ENCODE assay signal across 9 cellular contexts in the genomic region with DNA sequence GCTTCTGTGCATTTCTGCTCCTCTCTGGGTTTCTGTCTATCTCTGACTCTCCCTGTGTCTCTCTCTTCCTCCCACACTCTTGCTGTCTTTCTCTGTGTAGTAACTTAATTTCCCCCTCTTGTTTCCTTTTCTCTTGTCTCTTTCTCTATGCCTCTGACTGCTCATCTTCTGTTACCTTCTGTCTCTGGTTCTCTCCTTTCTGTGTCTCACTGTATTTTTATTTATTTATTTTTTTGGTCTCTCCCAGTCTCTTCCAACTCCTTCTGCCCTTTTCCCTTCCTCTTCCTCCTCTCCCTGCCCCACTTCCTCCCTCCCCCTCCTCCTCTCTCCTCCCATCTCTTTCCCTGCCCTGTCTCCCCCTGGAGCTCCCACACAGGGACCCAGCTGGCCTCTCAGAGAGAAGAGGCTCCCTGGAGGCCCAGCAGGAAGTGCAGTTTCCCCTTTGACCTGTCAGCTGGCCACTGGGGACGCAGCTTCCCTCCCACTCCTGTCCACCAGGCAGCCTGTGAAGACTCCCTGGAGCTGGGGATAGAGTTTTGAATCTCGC. TPM values are rescaled to one million over a fixed set of nuclear protein-coding genes. Genes with fewer than 3 reads are reported as not detected.
A peak's percentile ranks its signal among the peaks of the same experiment; 100 is the strongest.
DNase-seq lines count a peak whose midpoint lies in the region; ATAC-seq and TF ChIP-seq lines count a peak whose summit lies in the region.
"Had no signal": no experiment of that assay in that cellular context is flagged by ENCODE, and none has a peak within 500 bp of the region (broad histone marks: within the 10 kb centered on the region; RNA-seq: fewer than 3 reads in every experiment).

No MANE protein-coding gene starts in this region.

- H3K27me3 Mint-ChIP-seq in activated CD8-positive, alpha-beta memory T cell treated with anti-CD3 and anti-CD28 coated beads, Interleukin-2, amount 10 ng/mL, durations not matched to agents 7 days and 5 days: no peaks in the 10 kb centered on the region

- CTCF ChIA-PET in activated CD8-positive, alpha-beta memory T cell treated with anti-CD3 and anti-CD28 coated beads, Interleukin-2, amount 10 ng/mL, durations not matched to agents 7 days and 5 days (lab: Charles Lee): interaction anchor here (1.6 kb wide), 1 partner anchor 25 kb away, joined by 4 read pairs; no protein-coding TSS in a partner anchor

- H3K27ac Mint-ChIP-seq in activated CD8-positive, alpha-beta memory T cell treated with anti-CD3 and anti-CD28 coated beads, Interleukin-2, amount 10 ng/mL, durations not matched to agents 7 days and 5 days: peak overlapping the region; percentile 74
- H3K27ac Mint-ChIP-seq in stimulated activated effector memory CD8-positive, alpha-beta T cell treated with anti-CD3 and anti-CD28 coated beads, Interleukin-12 subunit alpha, Interleukin-12 subunit beta, amount 100 ng/mL, for 72 hours: peak overlapping the region; percentile 58

- in situ Hi-C loops in GM13976 (cut with MboI; ENCODE audit: low sequenced_read_pairs, unreplicated experiment): no loop called here

- ATAC-seq in activated CD8-positive, alpha-beta memory T cell treated with anti-CD3 and anti-CD28 coated beads, Interleukin-2, amount 10 ng/mL, durations not matched to agents 7 days and 5 days: no peak
- peak; percentile 73 to 74 for ATAC-seq in left cardiac atrium
- ATAC-seq in stimulated activated effector memory CD8-positive, alpha-beta T cell treated with anti-CD3 and anti-CD28 coated beads, Interleukin-12 subunit alpha, Interleukin-12 subunit beta, amount 100 ng/mL, for 72 hours: peak; percentile 34

- intact Hi-C loops in left cardiac atrium (cut with DNase I): no loop called here

- H3K4me1 Mint-ChIP-seq in activated CD8-positive, alpha-beta memory T cell treated with anti-CD3 and anti-CD28 coated beads, Interleukin-2, amount 10 ng/mL, durations not matched to agents 7 days and 5 days: peaks cover 21% of the 10 kb centered on the region
- H3K4me1 Mint-ChIP-seq in stimulated activated effector memory CD8-positive, alpha-beta T cell treated with anti-CD3 and anti-CD28 coated beads, Interleukin-12 subunit alpha, Interleukin-12 subunit beta, amount 100 ng/mL, for 72 hours: peaks cover 22% of the 10 kb centered on the region

- no peaks in the 10 kb centered on the region for H3K9me3 Mint-ChIP-seq in activated CD8-positive, alpha-beta memory T cell treated with anti-CD3 and anti-CD28 coated beads, Interleukin-2, amount 10 ng/mL, durations not matched to agents 7 days and 5 days (ENCODE audit: low read depth)
- H3K9me3 Mint-ChIP-seq in stimulated activated effector memory CD8-positive, alpha-beta T cell treated with anti-CD3 and anti-CD28 coated beads, Interleukin-12 subunit alpha, Interleukin-12 subunit beta, amount 100 ng/mL, for 72 hours: no peaks in the 10 kb centered on the region

- H3K4me3 Mint-ChIP-seq in activated CD8-positive, alpha-beta memory T cell treated with anti-CD3 and anti-CD28 coated beads, Interleukin-2, amount 10 ng/mL, durations not matched to agents 7 days and 5 days: no peak overlapping the region
- no peak overlapping the region for H3K4me3 Mint-ChIP-seq in stimulated activated effector memory CD8-positive, alpha-beta T cell treated with anti-CD3 and anti-CD28 coated beads, Interleukin-12 subunit alpha, Interleukin-12 subunit beta, amount 100 ng/mL, for 72 hours

- no peak for TF ChIP-seq CTCF in GM13976 (IDR thresholded peaks at IDR 0.05; ENCODE audit: borderline replicate concordance, control extremely low read depth, extremely low read depth, insufficient read depth, missing control alignments)

- no peak for DNase-seq in activated CD8-positive, alpha-beta memory T cell treated with anti-CD3 and anti-CD28 coated beads, Interleukin-2, amount 10 ng/mL, durations not matched to agents 7 days and 5 days
- no peak for DNase-seq in activated CD8-positive, alpha-beta memory T cell treated with anti-CD3 and anti-CD28 coated beads for 24 hours
- DNase-seq in SK-N-DZ (ENCODE audit: low spot score) (peak; percentile 62), left cardiac atrium (peak; percentile 48), GM13976 (ENCODE audit: low spot score) (no peak), NCI-H1105 (lab: John Stamatoyannopoulos, UW) (no peak), 8988T (no peak)
- DNase-seq in stimulated activated effector memory CD8-positive, alpha-beta T cell treated with anti-CD3 and anti-CD28 coated beads, Interleukin-12 subunit alpha, Interleukin-12 subunit beta, amount 100 ng/mL, for 72 hours (ENCODE audit: low spot score in 2 of 2): no peak
- DNase-seq: DMS153 had no signal

- no peaks in the 10 kb centered on the region for H3K36me3 Mint-ChIP-seq in activated CD8-positive, alpha-beta memory T cell treated with anti-CD3 and anti-CD28 coated beads, Interleukin-2, amount 10 ng/mL, durations not matched to agents 7 days and 5 days
- H3K36me3 Mint-ChIP-seq in stimulated activated effector memory CD8-positive, alpha-beta T cell treated with anti-CD3 and anti-CD28 coated beads, Interleukin-12 subunit alpha, Interleukin-12 subunit beta, amount 100 ng/mL, for 72 hours: peaks cover 5% of the 10 kb centered on the region

RNA-seq across cellular contexts. Expression of gene MYH9, which starts 38.3 kb away (rescaled TPM):
- 100 to 1,000 TPM; 695 to 913 TPM for total RNA-seq in activated CD8-positive, alpha-beta memory T cell treated with anti-CD3 and anti-CD28 coated beads, Interleukin-2, amount 10 ng/mL, durations not matched to agents 7 days and 5 days
- polyA plus RNA-seq in SK-N-DZ (2014; cell fraction: cytosol; rRNA removed): 23.5 and 30.9 TPM in 2 replicates
- polyA plus RNA-seq in SK-N-DZ (2014; cell fraction: nucleus; rRNA removed): 19.9 and 23.2 TPM in 2 replicates
- 100 to 1,000 TPM; 225 to 367 TPM for total RNA-seq in left cardiac atrium

RNA-seq across cellular contexts. Expression of gene TXN2, which starts 55.4 kb away (rescaled TPM):
- 10 to 100 TPM; 78.7 to 82.6 TPM for total RNA-seq in activated CD8-positive, alpha-beta memory T cell treated with anti-CD3 and anti-CD28 coated beads, Interleukin-2, amount 10 ng/mL, durations not matched to agents 7 days and 5 days
- 19.5 and 21.5 TPM in 2 replicates for polyA plus RNA-seq in SK-N-DZ (2014; cell fraction: cytosol; rRNA removed)
- 13.6 and 39.4 TPM in 2 replicates for polyA plus RNA-seq in SK-N-DZ (2014; cell fraction: nucleus; rRNA removed)
- 10 to 100 TPM; 91.5 to 96.8 TPM for total RNA-seq in left cardiac atrium

Comparison
In these comparisons a context has a peak if more than half of its experiments do, and no peak if none do; other contexts are left out.
1. DNase-seq: peak in SK-N-DZ (single experiment) and left cardiac atrium (single experiment); none in activated CD8-positive, alpha-beta memory T cell treated with anti-CD3 and anti-CD28 coated beads, Interleukin-2, amount 10 ng/mL, durations not matched to agents 7 days and 5 days (single experiment), activated CD8-positive, alpha-beta memory T cell treated with anti-CD3 and anti-CD28 coated beads for 24 hours (single experiment), stimulated activated effector memory CD8-positive, alpha-beta T cell treated with anti-CD3 and anti-CD28 coated beads, Interleukin-12 subunit alpha, Interleukin-12 subunit beta, amount 100 ng/mL, for 72 hours (0 of 2), GM13976 (single experiment), NCI-H1105 (single experiment) and 8988T (single experiment).